ENCODE assay signal across 9 cellular contexts in genomic region chr15:52112203-52112750, GRCh38. TPM values are rescaled to one million over a fixed set of nuclear protein-coding genes. Genes with fewer than 3 reads are reported as not detected.
DNase-seq lines count a peak whose midpoint lies in the region; ATAC-seq and TF ChIP-seq lines count a peak whose summit lies in the region.
"Had no signal": no experiment of that assay in that cellular context is flagged by ENCODE, and none has a peak within 500 bp of the region (broad histone marks: within the 10 kb centered on the region; RNA-seq: fewer than 3 reads in every experiment).

No MANE protein-coding gene starts in this region.

- 36 to 38% methylated on average over 11 to 61 of the region's 61 CpGs for WGBS in endodermal cell (ENCODE audit: insufficient coverage in 1 of 2, insufficient read length in 1 of 2), 2 experiments
- WGBS in ovary, 3 donors = 1 to 2% (median 1%) methylated on average over 54 to 61 of the region's 61 CpGs

- no peak overlapping the region for H3K9ac ChIP-seq in endodermal cell (ENCODE audit: extremely low read depth, low read length, poor library complexity, severe bottlenecking)

- H3K9me3 ChIP-seq in endodermal cell (ENCODE audit: control insufficient read depth, low read length) (no peaks in the 10 kb centered on the region), ovary (no peaks in the 10 kb centered on the region)
- H3K9me3 ChIP-seq: A549 had no signal

- H3K4me1 ChIP-seq in endodermal cell (ENCODE audit: control insufficient read depth, insufficient read depth, low read length) (no peaks in the 10 kb centered on the region), ovary (ENCODE audit: insufficient read depth) (peaks cover 1% of the 10 kb centered on the region)

- no peaks in the 10 kb centered on the region for H3K9me3 Mint-ChIP-seq in endodermal cell

- H3K27ac Mint-ChIP-seq in endodermal cell = no peak overlapping the region

- ATAC-seq in GM21526 (IDR thresholded peaks at IDR 0.05; ENCODE audit: low FRiP score, unreplicated experiment) = no peak
- ATAC-seq: A549 had no signal

- H3K27ac ChIP-seq in endodermal cell (ENCODE audit: low read depth, low read length) (no peak overlapping the region), ovary (no peak overlapping the region)

- no peak for TF ChIP-seq POLR2A in ovary (IDR thresholded peaks at IDR 0.05)

- H3K27me3 Mint-ChIP-seq in endodermal cell (ENCODE audit: insufficient read depth) = peaks cover 33% of the 10 kb centered on the region

- H3K27me3 ChIP-seq in endodermal cell (ENCODE audit: control insufficient read depth, insufficient read depth, low read length, poor library complexity, severe bottlenecking) (peaks cover 26% of the 10 kb centered on the region), ovary (no peaks in the 10 kb centered on the region)

- TF ChIP-seq EP300 in ovary (IDR thresholded peaks at IDR 0.05) = no peak

- H3K36me3 Mint-ChIP-seq in endodermal cell (ENCODE audit: low read depth) = no peaks in the 10 kb centered on the region

- H3K4me3 ChIP-seq in endodermal cell (ENCODE audit: low read length) = no peak overlapping the region
- peak overlapping the region; percentile 42 for H3K4me3 ChIP-seq in ovary
- H3K4me3 ChIP-seq: A549 had no signal

- peaks cover 22% of the 10 kb centered on the region for H3K4me1 Mint-ChIP-seq in endodermal cell

- TF ChIP-seq CTCF in endodermal cell (conservative IDR thresholded peaks at IDR 0.05) = no peak
- TF ChIP-seq CTCF in ovary (IDR thresholded peaks at IDR 0.05) = peak in 1 of 3 donors; percentile 24

- DNase-seq in NCI-H1092 treated with DMSO at 0.1 percent for 48 hours (lab: John Stamatoyannopoulos, UW) (peak; percentile 6), NCI-H1092 (lab: John Stamatoyannopoulos, UW) (no peak), endodermal cell (peak; percentile 72), ovary (peak in 2 of 5 donors; percentile 43 to 51), GF-D8 (lab: John Stamatoyannopoulos, UW) (no peak), NCI-H774 (lab: John Stamatoyannopoulos, UW) (no peak)
- peak; percentile 33 to 38 for DNase-seq in activated CD4-positive, alpha-beta T cell treated with anti-CD3 and anti-CD28 coated beads, Interleukin-2, amount 50 U/mL, for 4 hours

- intact Hi-C loops in ovary (cut with DNase I) = no loop called here

- H3K36me3 ChIP-seq in endodermal cell (ENCODE audit: control insufficient read depth, insufficient read depth, low read length) = no peaks in the 10 kb centered on the region
- no peaks in the 10 kb centered on the region for H3K36me3 ChIP-seq in ovary

- peak overlapping the region; percentile 41 for H3K4me3 Mint-ChIP-seq in endodermal cell

RNA-seq across cellular contexts. Expression of gene BCL2L10, which starts 0.3 kb away (rescaled TPM):
- total RNA-seq in endodermal cell = 1 to 10 TPM in 1 of 2 donors, not detected in 1; 1.5 TPM
- polyA plus RNA-seq in endodermal cell (2013, experiment 1 of 2) = not detected
- 0.29 TPM for polyA plus RNA-seq in endodermal cell (2013, experiment 2 of 2)
- total RNA-seq in ovary = 1 to 10 TPM in 1 of 7 donors, under 1 TPM in 3, not detected in 3; 0.23 to 1.3 (median 0.30) TPM
- polyA plus RNA-seq in ovary = under 1 TPM; 0.22 to 0.60 TPM

Comparison
In these comparisons a context has a peak if more than half of its experiments do, and no peak if none do; other contexts are left out.
1. DNase-seq: peak in NCI-H1092 treated with DMSO at 0.1 percent for 48 hours (single experiment), activated CD4-positive, alpha-beta T cell treated with anti-CD3 and anti-CD28 coated beads, Interleukin-2, amount 50 U/mL, for 4 hours (2 of 2) and endodermal cell (single experiment); none in NCI-H1092 (single experiment), GF-D8 (single experiment) and NCI-H774 (single experiment).